Comparison of ENCODE assay signal across 1 cellular context in genomic region chr18:65906621-65907034, GRCh38.
TF ChIP-seq lines count a peak whose summit lies in the region.

No MANE protein-coding gene starts in this region.

TF ChIP-seq in HEK293, 187 proteins besides CTCF, POLR2A, EP300 and RAD21 (continued from another document and continues in another):
- TF ChIP-seq ZNF214 (tag by site-specific recombination; IDR thresholded peaks at IDR 0.05; ENCODE audit: borderline replicate concordance) (no peak), TCF7L2 (IDR thresholded peaks at IDR 0.05; ENCODE audit: borderline replicate concordance, low read depth, low read length) (peak; percentile 93; the same call in 1 of the 2 replicates), ZNF302 (tag by site-specific recombination; IDR thresholded peaks at IDR 0.05; ENCODE audit: low read depth) (no peak), ZSCAN30 (tag by site-specific recombination; IDR thresholded peaks at IDR 0.05) (peak; percentile 72; the same call in 1 of the 2 replicates), ZNF639 (tag by site-specific recombination; IDR thresholded peaks at IDR 0.05) (no peak), PRDM10 (tag by site-specific recombination; IDR thresholded peaks at IDR 0.05) (0 out of 2 replicates have a peak, but pooled peaks have one; percentile 41), ZNF513 (tag by site-specific recombination; IDR thresholded peaks at IDR 0.05) (peak; percentile 12; the same call in 1 of the 2 replicates), ZNF585B (tag by site-specific recombination; IDR thresholded peaks at IDR 0.05) (no peak), ZNF223 (tag by site-specific recombination; IDR thresholded peaks at IDR 0.05) (no peak), ZNF18 (tag by site-specific recombination; IDR thresholded peaks at IDR 0.05) (peak; percentile 65; the same call in 1 of the 2 replicates), HOXD13 (CRISPR knock-in tag; IDR thresholded peaks at IDR 0.05; ENCODE audit: borderline replicate concordance) (peak; percentile 75), PRDM6 (tag by site-specific recombination; IDR thresholded peaks at IDR 0.05) (peak; percentile 99), TSHZ1 (tag by site-specific recombination; IDR thresholded peaks at IDR 0.05; ENCODE audit: borderline replicate concordance) (peak; percentile 63), SP7 (tag by site-specific recombination; IDR thresholded peaks at IDR 0.05) (peak; percentile 93), MEIS1 (CRISPR knock-in tag; IDR thresholded peaks at IDR 0.05; ENCODE audit: borderline replicate concordance) (no peak), ZNF843 (tag by site-specific recombination; IDR thresholded peaks at IDR 0.05) (peak; percentile 97), ZNF398 (tag by site-specific recombination; IDR thresholded peaks at IDR 0.05) (peak; percentile 35; the same call in 1 of the 2 replicates), GLIS1 (tag by site-specific recombination; IDR thresholded peaks at IDR 0.05) (peak; percentile 93), ZNF626 (tag by site-specific recombination; IDR thresholded peaks at IDR 0.05) (no peak), ZBTB21 (tag by site-specific recombination; IDR thresholded peaks at IDR 0.05) (no peak), OSR2 (tag by site-specific recombination; IDR thresholded peaks at IDR 0.05) (peak; percentile 98), ZNF366 (tag by site-specific recombination; conservative IDR thresholded peaks at IDR 0.05) (peak; percentile 68), HOXA7 (CRISPR knock-in tag; IDR thresholded peaks at IDR 0.05; ENCODE audit: borderline replicate concordance) (no peak), GFI1B (tag by site-specific recombination; IDR thresholded peaks at IDR 0.05) (peak; percentile 63; the same call in 1 of the 2 replicates), ZNF580 (tag by site-specific recombination; IDR thresholded peaks at IDR 0.05) (peak; percentile 98), WT1 (tag by site-specific recombination; IDR thresholded peaks at IDR 0.05) (peak; percentile 99), ZNF449 (tag by site-specific recombination; IDR thresholded peaks at IDR 0.05) (peak; percentile 43; the same call in 1 of the 2 replicates), HIC1 (tag by site-specific recombination; IDR thresholded peaks at IDR 0.05) (0 out of 2 replicates have a peak, but pooled peaks have one; percentile 50), ATF2 (tag by site-specific recombination; IDR thresholded peaks at IDR 0.05; ENCODE audit: low read depth) (peak; percentile 38; the same call in 1 of the 2 replicates), KLF8 (tag by site-specific recombination; IDR thresholded peaks at IDR 0.05) (peak; percentile 74), ZBTB17 (tag by site-specific recombination; IDR thresholded peaks at IDR 0.05) (peak; percentile 36), ZNF394 (tag by site-specific recombination; IDR thresholded peaks at IDR 0.05; ENCODE audit: borderline replicate concordance) (peak; percentile 44; the same call in 1 of the 2 replicates), KLF7 (tag by site-specific recombination; IDR thresholded peaks at IDR 0.05; ENCODE audit: borderline replicate concordance) (peak; percentile 41; the same call in 1 of the 2 replicates)
